Comparison of ENCODE assay signal across 31 cellular contexts in the genomic region with DNA sequence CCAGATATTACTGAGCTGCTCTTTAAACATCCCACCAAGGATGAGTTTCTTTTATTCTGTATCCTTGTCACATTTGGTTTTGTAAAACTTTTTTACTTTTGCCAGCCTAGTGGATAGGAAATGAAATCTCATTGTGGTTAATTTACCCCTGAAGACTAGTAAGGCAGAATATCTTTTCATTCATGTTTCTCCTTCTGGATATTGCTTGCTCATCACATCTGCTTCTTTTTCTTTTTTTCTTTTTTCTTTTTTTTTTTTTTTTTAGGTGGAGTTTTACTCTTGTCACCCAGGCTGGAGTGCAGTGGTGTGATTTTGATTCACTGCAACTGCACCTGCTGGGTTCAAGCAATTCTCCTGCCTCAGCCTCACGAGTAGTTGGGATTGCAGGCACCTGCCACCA. TPM values are rescaled to one million over a fixed set of nuclear protein-coding genes. Genes with fewer than 3 reads are reported as not detected.
"Had no signal": no experiment of that assay in that cellular context is flagged by ENCODE, and none has a peak within 500 bp of the region (broad histone marks: within the 10 kb centered on the region; RNA-seq: fewer than 3 reads in every experiment).

No MANE protein-coding gene starts in this region.

- H3K27me3 Mint-ChIP-seq: activated CD4-positive, alpha-beta T cell treated with anti-CD3 and anti-CD28 coated beads, Interleukin-2, amount 10 ng/mL, durations not matched to agents 24 days and 14 days; activated CD8-positive, alpha-beta memory T cell treated with anti-CD3 and anti-CD28 coated beads, Interleukin-2, amount 10 ng/mL, durations not matched to agents 7 days and 5 days; activated naive CD8-positive, alpha-beta T cell; activated T-cell treated with anti-CD3 and anti-CD28 coated beads, Interleukin-2, amount 50 U/mL, for 24 hours; brain; central memory CD8-positive, alpha-beta T cell had no signal

- H3K4me3 Mint-ChIP-seq: activated CD4-positive, alpha-beta T cell treated with anti-CD3 and anti-CD28 coated beads, Interleukin-2, amount 10 ng/mL, durations not matched to agents 24 days and 14 days; activated CD8-positive, alpha-beta memory T cell treated with anti-CD3 and anti-CD28 coated beads, Interleukin-2, amount 10 ng/mL, durations not matched to agents 7 days and 5 days; activated naive CD4-positive, alpha-beta T cell treated with anti-CD3 and anti-CD28 coated beads for 36 hours; activated naive CD8-positive, alpha-beta T cell; activated T-cell treated with anti-CD3 and anti-CD28 coated beads, Interleukin-2, amount 50 U/mL, for 24 hours; activated T-helper 1 cell treated with anti-CD3 and anti-CD28 coated beads, Interleukin-12 subunit alpha, Interleukin-12 subunit beta, Interleukin-2, Interleukin-4 antibody, amounts not matched to agents 30 ng/mL and 10 ng/mL and 1 ng/mL, durations not matched to agents 14 hours and 24 hours and 36 hours; brain; central memory CD8-positive, alpha-beta T cell; T-helper 1 cell treated with Interleukin-12 subunit alpha and Interleukin-12 subunit beta and Interleukin-4 antibody, amounts not matched to agents 30 μg/mL and 1 μg/mL, for 36 hours had no signal

- H3K4me1 Mint-ChIP-seq: activated CD4-positive, alpha-beta T cell treated with anti-CD3 and anti-CD28 coated beads, Interleukin-2, amount 10 ng/mL, durations not matched to agents 24 days and 14 days; activated CD8-positive, alpha-beta memory T cell treated with anti-CD3 and anti-CD28 coated beads, Interleukin-2, amount 10 ng/mL, durations not matched to agents 7 days and 5 days had no signal

- DNase-seq: activated CD4-positive, alpha-beta T cell treated with anti-CD3 and anti-CD28 coated beads, Interleukin-2, amount 10 ng/mL, durations not matched to agents 24 days and 14 days; activated CD4-positive, alpha-beta T cell treated with anti-CD3 and anti-CD28 coated beads, Interleukin-2, amount 50 U/mL, for 48 hours; activated CD4-positive, CD25-positive, alpha-beta regulatory T cell treated with anti-CD3 and anti-CD28 coated beads, Interleukin-2, amount 50 U/mL, for 72 hours; activated CD8-positive, alpha-beta memory T cell treated with anti-CD3 and anti-CD28 coated beads, Interleukin-2, amount 10 ng/mL, durations not matched to agents 7 days and 5 days; activated gamma-delta T cell; activated naive CD4-positive, alpha-beta T cell treated with anti-CD3 and anti-CD28 coated beads for 36 hours; activated T-cell treated with anti-CD3 and anti-CD28 coated beads, Interleukin-2, amount 50 U/mL, for 24 hours; amygdala; NCI-H1092; NCI-H1417 treated with DMSO at 0.1 percent for 48 hours; NCI-H1694; NCI-H2029; NCI-H2107; NCI-H2171 treated with DMSO at 0.1 percent for 48 hours; NCI-H226; NCI-H526 treated with DMSO at 0.1 percent for 48 hours; NCI-H82; NK-92 treated with Interleukin-12 subunit alpha and Interleukin-12 subunit beta, amount 100 ng/mL, for 24 hours; Peyer's patch; SHP77 had no signal

- FAIRE-seq: astrocyte had no signal

- H3K9me3 ChIP-seq: Peyer's patch had no signal

- H3K36me3 ChIP-seq: Peyer's patch had no signal

- H3K4me3 ChIP-seq: Peyer's patch, SJSA1 had no signal

- H3K27ac ChIP-seq: SJSA1 had no signal

- H3K27ac Mint-ChIP-seq: activated CD4-positive, alpha-beta T cell treated with anti-CD3 and anti-CD28 coated beads, Interleukin-2, amount 10 ng/mL, durations not matched to agents 24 days and 14 days; activated CD8-positive, alpha-beta memory T cell treated with anti-CD3 and anti-CD28 coated beads, Interleukin-2, amount 10 ng/mL, durations not matched to agents 7 days and 5 days; activated naive CD4-positive, alpha-beta T cell treated with anti-CD3 and anti-CD28 coated beads for 36 hours; activated naive CD8-positive, alpha-beta T cell; activated T-cell treated with anti-CD3 and anti-CD28 coated beads, Interleukin-2, amount 50 U/mL, for 24 hours; activated T-helper 1 cell treated with anti-CD3 and anti-CD28 coated beads, Interleukin-12 subunit alpha, Interleukin-12 subunit beta, Interleukin-2, Interleukin-4 antibody, amounts not matched to agents 30 ng/mL and 10 ng/mL and 1 ng/mL, durations not matched to agents 14 hours and 24 hours and 36 hours; brain; T-helper 1 cell treated with Interleukin-12 subunit alpha and Interleukin-12 subunit beta and Interleukin-4 antibody, amounts not matched to agents 30 μg/mL and 1 μg/mL, for 36 hours had no signal

- ATAC-seq: activated CD8-positive, alpha-beta memory T cell treated with anti-CD3 and anti-CD28 coated beads, Interleukin-2, amount 10 ng/mL, durations not matched to agents 7 days and 5 days; SK-N-SH treated with all-trans-retinoic acid at 6 μM for 48 hours had no signal

- H3K9me3 Mint-ChIP-seq: central memory CD8-positive, alpha-beta T cell had no signal

- H3K27me3 ChIP-seq: Peyer's patch, SJSA1 had no signal

RNA-seq across cellular contexts. Expression of a gene that starts 32.0 kb away (rescaled TPM):
- total RNA-seq: activated CD4-positive, alpha-beta T cell treated with anti-CD3 and anti-CD28 coated beads, Interleukin-2, amount 10 ng/mL, durations not matched to agents 24 days and 14 days; activated CD8-positive, alpha-beta memory T cell treated with anti-CD3 and anti-CD28 coated beads, Interleukin-2, amount 10 ng/mL, durations not matched to agents 7 days and 5 days; activated naive CD4-positive, alpha-beta T cell treated with anti-CD3 and anti-CD28 coated beads for 36 hours; activated T-helper 1 cell treated with anti-CD3 and anti-CD28 coated beads, Interleukin-12 subunit alpha, Interleukin-12 subunit beta, Interleukin-2, Interleukin-4 antibody, amounts not matched to agents 30 ng/mL and 10 ng/mL and 1 ng/mL, durations not matched to agents 14 hours and 24 hours and 36 hours; astrocyte; LHCN-M2; M059J; NCI-H460; Peyer's patch; SJSA1 had no signal
